ENCODE assay signal across 28 cellular contexts in genomic region chr12:22562187-22563028, GRCh38. TPM values are rescaled to one million over a fixed set of nuclear protein-coding genes. Genes with fewer than 3 reads are reported as not detected.
A peak's percentile ranks its signal among the peaks of the same experiment; 100 is the strongest.
DNase-seq lines count a peak whose midpoint lies in the region; ATAC-seq, FAIRE-seq and TF ChIP-seq lines count a peak whose summit lies in the region.
"Had no signal": no experiment of that assay in that cellular context is flagged by ENCODE, and none has a peak within 500 bp of the region (broad histone marks: within the 10 kb centered on the region; RNA-seq: fewer than 3 reads in every experiment).

No MANE protein-coding gene starts in this region.

- H3K9ac ChIP-seq in H1 (replicated peaks in 1 of 4; ENCODE audit: extremely low read depth in 1 of 4, low read depth in 3 of 4, low read length in 3 of 4): no peak overlapping the region
- H3K9ac ChIP-seq: BLaER1, SK-N-SH had no signal

- no peaks in the 10 kb centered on the region for H3K9me3 ChIP-seq in H1 (ENCODE audit: insufficient read depth in 2 of 2, low read depth in 1 of 2, low read length in 1 of 2)
- H3K9me3 ChIP-seq in stomach: no peaks in the 10 kb centered on the region
- H3K9me3 ChIP-seq: BLaER1, ovary, SK-N-SH, upper lobe of left lung had no signal

- FAIRE-seq in H1 (lab: Jason Lieb, UNC): no peak
- FAIRE-seq: HepG2, kidney had no signal

- peaks cover 0 to 10% (median 0%) of the 10 kb centered on the region in 4 experiments; a peak in 1 of 7 replicates for H3K4me1 ChIP-seq in H1 (replicated peaks in 1 of 4; ENCODE audit: control insufficient read depth in 3 of 4, insufficient read depth in 4 of 4, low read length in 3 of 4)
- H3K4me1 ChIP-seq in stomach: no peaks in the 10 kb centered on the region
- H3K4me1 ChIP-seq: BLaER1, spleen, upper lobe of left lung had no signal

- peak overlapping the region; percentile 78; the same call in 1 of the 2 replicates for H2AFZ ChIP-seq in H1 (ENCODE audit: low read length)

- H3K4ac ChIP-seq in H1 (replicated peaks; ENCODE audit: insufficient read length, low read depth, low read length): no peak overlapping the region

- no peak overlapping the region for H3K14ac ChIP-seq in H1 (ENCODE audit: insufficient read length)

- H2BK20ac ChIP-seq in H1 (ENCODE audit: low read length): no peak overlapping the region

- no peaks in the 10 kb centered on the region for H3K79me1 ChIP-seq in H1 (ENCODE audit: low read depth, low read length)

- H4K8ac ChIP-seq in H1 (ENCODE audit: extremely low read depth, insufficient read depth, low read length): no peak overlapping the region

- H3K27ac ChIP-seq in H1 (ENCODE audit: low read depth, low read length): no peak overlapping the region
- peak overlapping the region; percentile 27 to 64 (median 61) for H3K27ac ChIP-seq in stomach
- H3K27ac ChIP-seq: BLaER1, epithelial cell of prostate, HL-60, ovary, spleen, upper lobe of left lung had no signal

- no peak for ATAC-seq in GM21447 (IDR thresholded peaks at IDR 0.05; ENCODE audit: unreplicated experiment)
- ATAC-seq: HepG2; natural killer cell treated with Interleukin-12 subunit alpha and Interleukin-12 subunit beta and Interleukin-15 and Interleukin-18, amount 100 ng/mL, for 72 hours had no signal

- H4K91ac ChIP-seq in H1 (replicated peaks; ENCODE audit: insufficient read length, low read length): no peak overlapping the region

- CTCF ChIA-PET in H1 (lab: Charles Lee; ENCODE audit: partially characterized antibody): interaction anchor here (0.8 kb wide), 1 partner anchor 17 kb away, joined by 3 read pairs; no protein-coding TSS in a partner anchor

- H3K4me3 ChIP-seq in H1 (ENCODE audit: extremely low read depth in 1 of 4, insufficient read depth in 2 of 4, low read depth in 3 of 4, low read length in 4 of 4) (no peak overlapping the region), stomach (no peak overlapping the region)
- H3K4me3 ChIP-seq: BLaER1, ovary, spleen, upper lobe of left lung had no signal

- POLR2A ChIA-PET in H1 (lab: Charles Lee; ENCODE audit: partially characterized antibody): no interaction called here

- H2BK12ac ChIP-seq in H1 (ENCODE audit: low read depth, low read length): no peak overlapping the region

- H4K20me1 ChIP-seq in H1 (replicated peaks in 1 of 2; ENCODE audit: control insufficient read depth in 1 of 2, insufficient read depth in 2 of 2, low read length in 2 of 2): no peaks in the 10 kb centered on the region
- H4K20me1 ChIP-seq: BLaER1 had no signal

- H2BK15ac ChIP-seq in H1 (ENCODE audit: low read length): no peak overlapping the region

- H3K18ac ChIP-seq in H1 (ENCODE audit: extremely low read depth, low read length): no peak overlapping the region

- no peak overlapping the region for H3K23ac ChIP-seq in H1 (ENCODE audit: insufficient read length)

- no peaks in the 10 kb centered on the region for H3K27me3 ChIP-seq in H1 (replicated peaks in 1 of 4; ENCODE audit: control insufficient read depth in 3 of 4, extremely low read depth in 1 of 4, insufficient read depth in 3 of 4, low read length in 3 of 4)
- no peaks in the 10 kb centered on the region for H3K27me3 ChIP-seq in stomach
- H3K27me3 ChIP-seq: BLaER1, ovary, spleen, upper lobe of left lung had no signal

- no peaks in the 10 kb centered on the region for H3K23me2 ChIP-seq in H1 (ENCODE audit: low read depth, low read length)

- H3K79me2 ChIP-seq in H1 (ENCODE audit: control insufficient read depth in 1 of 2, insufficient read depth in 2 of 2, low read length in 2 of 2): no peaks in the 10 kb centered on the region

- TF ChIP-seq RAD21 in H1 (IDR thresholded peaks at IDR 0.05 in 1 of 2, conservative IDR thresholded peaks at IDR 0.05 in 1 of 2; ENCODE audit: low read depth in 2 of 2, low read length in 2 of 2): no peak

- 82% methylated on average over 2 of the region's 2 CpGs; no CpG with 5 or more reads in 1 of the 2 experiments for WGBS in H1 (ENCODE audit: extremely low coverage in 1 of 2, insufficient coverage in 1 of 2, insufficient read length in 1 of 2, insufficient replicate concordance in 2 of 2, low coverage in 1 of 2, low lambda C conversion rate in 2 of 2, missing lambda C conversion rate in 1 of 2), 2 experiments
- 29 to 43% (median 36%) methylated on average over 2 of the region's 2 CpGs for WGBS in stomach, 5 donors

- TF ChIP-seq EP300 in H1 (IDR thresholded peaks at IDR 0.05; ENCODE audit: borderline replicate concordance in 1 of 2, low read depth in 2 of 2, low read length in 2 of 2): no peak
- TF ChIP-seq EP300 in stomach (IDR thresholded peaks at IDR 0.05): no peak

- DNase-seq in HT-29 (ENCODE audit: low spot score) (peak; percentile 28), NCI-H748 treated with DMSO at 0.1 percent for 48 hours (lab: John Stamatoyannopoulos, UW) (peak; percentile 64), H1 (ENCODE audit: low read depth in 1 of 2, low spot score in 2 of 2) (no peak), stomach (no peak), dermis blood vessel endothelial cell (no peak), SKM-1 (lab: John Stamatoyannopoulos, UW; ENCODE audit: unreplicated experiment) (no peak)
- DNase-seq: activated CD4-positive, alpha-beta T cell treated with anti-CD3 and anti-CD28 coated beads for 4 hours; activated gamma-delta T cell treated with Interleukin-2 at 50 U/mL for 16 hours; activated T-cell treated with anti-CD3 and anti-CD28 coated beads, Interleukin-2, amount 50 U/mL, for 1 hour; DMS79 treated with DMSO at 0.1 percent for 48 hours; GF-D8; kidney; midbrain; NCI-H1105 treated with DMSO at 0.1 percent for 48 hours; NCI-H2029 treated with DMSO at 0.1 percent for 48 hours; NCI-H226; NCI-H82; OCI-M1; ovary; SK-N-SH; spleen; upper lobe of left lung had no signal

- H2BK120ac ChIP-seq in H1 (replicated peaks; ENCODE audit: low read depth, low read length): no peak overlapping the region

- H3K36me3 ChIP-seq in H1 (ENCODE audit: control insufficient read depth in 2 of 4, insufficient read depth in 4 of 4, low read length in 3 of 4): no peaks in the 10 kb centered on the region
- no peaks in the 10 kb centered on the region for H3K36me3 ChIP-seq in stomach
- H3K36me3 ChIP-seq: BLaER1, ovary, spleen, upper lobe of left lung had no signal

- H4K5ac ChIP-seq in H1 (ENCODE audit: insufficient read length, low read depth, low read length): no peak overlapping the region

- TF ChIP-seq POLR2A in H1 (IDR thresholded peaks at IDR 0.05; ENCODE audit: control extremely low read depth in 1 of 2, low read depth in 2 of 2, low read length in 2 of 2) (no peak), stomach (IDR thresholded peaks at IDR 0.05) (no peak)

- no peak overlapping the region for H2BK5ac ChIP-seq in H1 (ENCODE audit: low read depth, low read length)

- H2AK5ac ChIP-seq in H1 (ENCODE audit: low read depth, low read length): no peak overlapping the region

- no peak overlapping the region for H3K4me2 ChIP-seq in H1 (ENCODE audit: insufficient read depth in 1 of 2, low read depth in 2 of 2, low read length in 2 of 2)
- H3K4me2 ChIP-seq: BLaER1, SK-N-SH had no signal

- H3K56ac ChIP-seq in H1 (replicated peaks; ENCODE audit: insufficient read length, low read depth, low read length): no peak overlapping the region

- TF ChIP-seq CTCF in H1 (IDR thresholded peaks at IDR 0.05; ENCODE audit: control extremely low read depth in 1 of 3, insufficient read depth in 1 of 3, low read depth in 1 of 3, low read length in 3 of 3) (no peak), stomach (IDR thresholded peaks at IDR 0.05) (no peak)

- intact Hi-C loops in stomach (cut with DNase I; ENCODE audit: low total_unique reads): no loop called here

TF ChIP-seq in H1, 55 proteins besides CTCF, POLR2A, EP300 and RAD21:
- TF ChIP-seq FOSL1 (IDR thresholded peaks at IDR 0.05; ENCODE audit: insufficient read depth, low read depth, low read length) (no peak), SIX5 (IDR thresholded peaks at IDR 0.05; ENCODE audit: low read depth, low read length) (no peak), USF2 (IDR thresholded peaks at IDR 0.05; ENCODE audit: low read length) (no peak), BRCA1 (IDR thresholded peaks at IDR 0.05; ENCODE audit: low read depth, low read length) (no peak), JUN (IDR thresholded peaks at IDR 0.05; ENCODE audit: low read depth, low read length) (no peak), KDM5A (IDR thresholded peaks at IDR 0.05; ENCODE audit: low read length) (no peak), SRF (IDR thresholded peaks at IDR 0.05; ENCODE audit: low read depth, low read length) (no peak), RBBP5 (IDR thresholded peaks at IDR 0.05; ENCODE audit: borderline replicate concordance, low read depth, low read length) (no peak), CHD1 (IDR thresholded peaks at IDR 0.05; ENCODE audit: low read depth, low read length) (no peak), CBX5 (IDR thresholded peaks at IDR 0.05; ENCODE audit: low read depth, low read length) (no peak), CTBP2 (IDR thresholded peaks at IDR 0.05; ENCODE audit: borderline replicate concordance, insufficient read depth, insufficient read length, low read length) (no peak)

RNA-seq across cellular contexts. Expression of gene C2CD5, which starts 18.1 kb away (rescaled TPM):
- 7.4 and 14.4 TPM in 2 replicates for total RNA-seq in HT-29 (2014; rRNA removed; shearing (Covaris generic))
- 40.4 and 45.9 TPM in 2 replicates for total RNA-seq in H1 (2021; fragmentation: NEBNext Ultra II Directional; extraction: Animal tissue kit (Norgen Biotek cat#: 25700))
- polyA plus RNA-seq in H1 (2011; rRNA removed) (13.7 and 21.9 TPM in 2 replicates), stomach (10 to 100 TPM; 12.2 to 31.6 (median 13.4) TPM)
- polyA plus RNA-seq in H1 (2011; cell fraction: cytosol; rRNA removed): 22.0 TPM
- polyA plus RNA-seq in H1 (2011; cell fraction: nucleus; rRNA removed): 11.9 TPM
- polyA plus RNA-seq in H1 (2012, experiment 1 of 2): 16.6 to 32.0 TPM (median 22.0 TPM) in 4 replicates
- 1.4 TPM for polyA plus RNA-seq in H1 (2012, experiment 2 of 2)
- polyA plus RNA-seq in H1 (2013, experiment 1 of 2): 27.0 TPM
- 26.3 TPM for polyA plus RNA-seq in H1 (2013, experiment 2 of 2)
- polyA minus RNA-seq in H1 (2011; rRNA and poly(A)+ RNA removed): 36.6 and 48.3 TPM in 2 replicates
- 26.4 TPM for polyA minus RNA-seq in H1 (2011; cell fraction: cytosol; rRNA and poly(A)+ RNA removed)
- 86.4 TPM for polyA minus RNA-seq in H1 (2011; cell fraction: nucleus; rRNA and poly(A)+ RNA removed)
- total RNA-seq in stomach (10 to 100 TPM; 17.4 to 79.1 (median 51.6) TPM), dermis blood vessel endothelial cell (16.2 and 28.7 TPM in 2 replicates)

Comparison
In these comparisons a context has a peak if more than half of its experiments do, and no peak if none do; other contexts are left out.
1. DNase-seq: peak in HT-29 (single experiment) and NCI-H748 treated with DMSO at 0.1 percent for 48 hours (single experiment); none in H1 (0 of 2), stomach (single experiment), dermis blood vessel endothelial cell (single experiment) and SKM-1 (single experiment).